In genomic region chr10:45023426-45023825, GRCh38 we compare ENCODE assay signal across 1 cellular context.
TF ChIP-seq lines count a peak whose summit lies in the region.

No MANE protein-coding gene starts in this region.

TF ChIP-seq in IMR-90, 13 proteins besides CTCF, POLR2A, EP300 and RAD21:
- no peak for TF ChIP-seq SMC3 (IDR thresholded peaks at IDR 0.05; ENCODE audit: low read depth, low read length)
- no peak for TF ChIP-seq FOS (IDR thresholded peaks at IDR 0.05; ENCODE audit: low read depth, low read length)
- no peak for TF ChIP-seq ELK1 (IDR thresholded peaks at IDR 0.05; ENCODE audit: borderline replicate concordance, low read depth, low read length)
- TF ChIP-seq RFX5 (IDR thresholded peaks at IDR 0.05; ENCODE audit: low read depth, low read length) = no peak
- no peak for TF ChIP-seq RCOR1 (IDR thresholded peaks at IDR 0.05; ENCODE audit: insufficient replicate concordance, low read length)
- no peak for TF ChIP-seq CHD1 (IDR thresholded peaks at IDR 0.05; ENCODE audit: low read depth, low read length)
- no peak for TF ChIP-seq BHLHE40 (IDR thresholded peaks at IDR 0.05; ENCODE audit: low read depth, low read length)
- no peak for TF ChIP-seq NFE2L2 (IDR thresholded peaks at IDR 0.05; ENCODE audit: low read depth, low read length)
- TF ChIP-seq MXI1 (IDR thresholded peaks at IDR 0.05; ENCODE audit: borderline replicate concordance, low read depth, low read length) = no peak
- no peak for TF ChIP-seq USF2 (IDR thresholded peaks at IDR 0.05; ENCODE audit: low read depth, low read length)
- TF ChIP-seq MAFK (IDR thresholded peaks at IDR 0.05; ENCODE audit: low read depth, low read length) = no peak
- TF ChIP-seq CEBPB (IDR thresholded peaks at IDR 0.05; ENCODE audit: low read depth, low read length) = no peak
- no peak for TF ChIP-seq MAZ (IDR thresholded peaks at IDR 0.05; ENCODE audit: borderline replicate concordance, low read depth, low read length)
TF ChIP-seq in IMR-90: peak in this region for 0.
